23 cellular contexts compared by ENCODE assay signal in genomic region chr14:37247777-37248461, GRCh38. TPM values are rescaled to one million over a fixed set of nuclear protein-coding genes. Genes with fewer than 3 reads are reported as not detected.
A peak's percentile ranks its signal among the peaks of the same experiment; 100 is the strongest.
DNase-seq lines count a peak whose midpoint lies in the region; ATAC-seq and TF ChIP-seq lines count a peak whose summit lies in the region.
"Had no signal": no experiment of that assay in that cellular context is flagged by ENCODE, and none has a peak within 500 bp of the region (broad histone marks: within the 10 kb centered on the region; RNA-seq: fewer than 3 reads in every experiment).

No MANE protein-coding gene starts in this region.

- H3K9me3 ChIP-seq in left lung: no peaks in the 10 kb centered on the region
- H3K9me3 ChIP-seq: BE2C, thoracic aorta had no signal

- H3K27ac ChIP-seq in left lung: no peak overlapping the region
- H3K27ac ChIP-seq: thoracic aorta had no signal

- H3K4me1 ChIP-seq in left lung: no peaks in the 10 kb centered on the region
- H3K4me1 ChIP-seq: BE2C had no signal

- intact Hi-C loops in left lung (cut with DNase I): loop anchor here in 1 of 2 donors (10.0 kb wide), 1 partner anchor 627 kb away; no protein-coding TSS in a partner anchor

- DNase-seq in SHP77 treated with DMSO at 0.1 percent for 48 hours (lab: John Stamatoyannopoulos, UW) (peak; percentile 36), SHP77 (lab: John Stamatoyannopoulos, UW) (no peak), NCI-H2196 treated with DMSO at 0.1 percent for 48 hours (lab: John Stamatoyannopoulos, UW; ENCODE audit: unreplicated experiment) (peak; percentile 45), left lung (no peak), NCI-H82 treated with DMSO at 0.1 percent for 48 hours (lab: John Stamatoyannopoulos, UW; ENCODE audit: unreplicated experiment) (no peak), NCI-H146 (lab: John Stamatoyannopoulos, UW) (no peak)
- DNase-seq: activated CD4-positive, alpha-beta T cell treated with anti-CD3 and anti-CD28 coated beads, Interleukin-2, amount 50 U/mL, for 4 hours; BE2C; DMS79; effector CD4-positive, alpha-beta T cell; GDM1; H7; left ventricle myocardium superior; MM.1S; naive B cell; NCI-H1694 treated with DMSO at 0.1 percent for 48 hours; NCI-H524; stimulated activated naive CD4-positive, alpha-beta T cell treated with Interleukin-2 at 50 U/mL for 16 hours; T-cell had no signal

- no peaks in the 10 kb centered on the region for H3K36me3 ChIP-seq in left lung
- H3K36me3 ChIP-seq: BE2C, thoracic aorta had no signal

- TF ChIP-seq CTCF in left lung (IDR thresholded peaks at IDR 0.05): no peak

- H3K27me3 ChIP-seq in left lung: no peaks in the 10 kb centered on the region

- ATAC-seq in left lung (peak; percentile 36), HG02973 (IDR thresholded peaks at IDR 0.05; ENCODE audit: unreplicated experiment) (no peak), HG02938 (IDR thresholded peaks at IDR 0.05; ENCODE audit: unreplicated experiment) (no peak)
- ATAC-seq: K562, left ventricle myocardium superior, T-cell had no signal

- H3K4me3 ChIP-seq in left lung: no peak overlapping the region
- H3K4me3 ChIP-seq: K562, thoracic aorta had no signal

RNA-seq across cellular contexts. Expression of gene MIPOL1, which starts 50.2 kb away (rescaled TPM):
- total RNA-seq in left lung: 10 to 100 TPM; 10.4 to 12.5 TPM

Comparison
In these comparisons a context has a peak if more than half of its experiments do, and no peak if none do; other contexts are left out.
1. DNase-seq: peak in SHP77 treated with DMSO at 0.1 percent for 48 hours (single experiment) and NCI-H2196 treated with DMSO at 0.1 percent for 48 hours (single experiment); none in SHP77 (0 of 2), left lung (0 of 2), NCI-H82 treated with DMSO at 0.1 percent for 48 hours (single experiment) and NCI-H146 (single experiment).